8 cellular contexts compared by ENCODE assay signal in genomic region chr4:105473340-105474109, GRCh38. TPM values are rescaled to one million over a fixed set of nuclear protein-coding genes. Genes with fewer than 3 reads are reported as not detected.
DNase-seq lines count a peak whose midpoint lies in the region; ATAC-seq and TF ChIP-seq lines count a peak whose summit lies in the region.

Gene PPA2 (minus strand): TSS chr4:105474062. CDS start chr4:105474050, 12 bp downstream.

- no peaks in the 10 kb centered on the region for H3K9me2 ChIP-seq in MM.1S (replicated peaks; ENCODE audit: insufficient read depth, low read length)

- no peaks in the 10 kb centered on the region for H3K27me3 ChIP-seq in MM.1S (replicated peaks; ENCODE audit: insufficient read depth, low read length)

- H3K4me1 ChIP-seq in MM.1S (ENCODE audit: low read length), result peaks cover 8% of the 10 kb centered on the region

- H3K27ac ChIP-seq in MM.1S (ENCODE audit: low read length) (peak within 1 kb of the TSS; percentile 97), temporal lobe (ENCODE audit: low read depth, low read length) (peak within 1 kb of the TSS; percentile 90)

- H3K9me3 Mint-ChIP-seq in activated naive CD4-positive, alpha-beta T cell treated with anti-CD3 and anti-CD28 coated beads, Interleukin-2, amount 50 U/mL, for 72 hours, result no peaks in the 10 kb centered on the region

- H3K9ac ChIP-seq in MM.1S (ENCODE audit: low read length), result peak within 1 kb of the TSS; percentile 97

- H3K36me3 ChIP-seq in MM.1S (replicated peaks; ENCODE audit: insufficient read depth, low read length), result no peaks in the 10 kb centered on the region

- H4K20me1 ChIP-seq in MM.1S (ENCODE audit: insufficient read depth, low read length), result no peaks in the 10 kb centered on the region

- H3K36me3 Mint-ChIP-seq in activated naive CD4-positive, alpha-beta T cell treated with anti-CD3 and anti-CD28 coated beads, Interleukin-2, amount 50 U/mL, for 72 hours, result peaks cover 6 to 11% of the 10 kb centered on the region in 2 donors

- ATAC-seq in activated naive CD4-positive, alpha-beta T cell treated with anti-CD3 and anti-CD28 coated beads, Interleukin-2, amount 50 U/mL, for 72 hours, result peak; percentile 75 to 85
- ATAC-seq in omental fat pad (ENCODE audit: low FRiP score), result peak; percentile 96

- DNase-seq in GM04504 (ENCODE audit: low read depth), result peak; percentile 60
- peak; percentile 85 for DNase-seq in HCEC 1CT
- peak; percentile 93 for DNase-seq in MM.1S
- DNase-seq in SKM-1 (lab: John Stamatoyannopoulos, UW; ENCODE audit: unreplicated experiment), result peak; percentile 72
- peak; percentile 65 to 87 for DNase-seq in activated naive CD4-positive, alpha-beta T cell treated with anti-CD3 and anti-CD28 coated beads, Interleukin-2, amount 50 U/mL, for 72 hours (ENCODE audit: low spot score in 2 of 2)
- DNase-seq in glomerular endothelial cell (ENCODE audit: extremely low read depth, low read depth, low spot score), result no peak
- DNase-seq in omental fat pad (ENCODE audit: low spot score), result peak; percentile 66

- peak within 1 kb of the TSS; percentile 88 for H3K4me3 ChIP-seq in MM.1S (ENCODE audit: low read length)

- H2AFZ ChIP-seq in MM.1S (ENCODE audit: low read length), result peak within 1 kb of the TSS; percentile 71

- peak within 1 kb of the TSS; percentile 97 to 99 for H3K27ac Mint-ChIP-seq in activated naive CD4-positive, alpha-beta T cell treated with anti-CD3 and anti-CD28 coated beads, Interleukin-2, amount 50 U/mL, for 72 hours

- H3K9me3 ChIP-seq in MM.1S (replicated peaks; ENCODE audit: insufficient read depth, low read length), result no peaks in the 10 kb centered on the region

- TF ChIP-seq CTCF in MM.1S (IDR thresholded peaks at IDR 0.05; ENCODE audit: low read length) (no peak), omental fat pad (IDR thresholded peaks at IDR 0.05) (no peak)

- peak within 1 kb of the TSS; percentile 93 for H3K4me2 ChIP-seq in MM.1S (ENCODE audit: low read depth, low read length)

- H3K79me2 ChIP-seq in MM.1S (ENCODE audit: low read length), result peaks cover 48% of the 10 kb centered on the region

- peaks cover 15% of the 10 kb centered on the region for H3F3A ChIP-seq in MM.1S (ENCODE audit: insufficient read depth, low read length)

RNA-seq across cellular contexts. Expression of gene PPA2, which starts in this region (rescaled TPM):
- total RNA-seq in activated naive CD4-positive, alpha-beta T cell treated with anti-CD3 and anti-CD28 coated beads, Interleukin-2, amount 50 U/mL, for 72 hours, result 10 to 100 TPM; 45.2 to 81.1 TPM
- total RNA-seq in glomerular endothelial cell (67.3 and 99.7 TPM in 2 replicates), omental fat pad (10 to 100 TPM; 35.9 to 82.9 (median 61.9) TPM), temporal lobe (57.0 TPM)
